Comparison of ENCODE assay signal across 13 cellular contexts in genomic region chr12:52063986-52064649, GRCh38. TPM values are rescaled to one million over a fixed set of nuclear protein-coding genes. Genes with fewer than 3 reads are reported as not detected.
DNase-seq lines count a peak whose midpoint lies in the region; ATAC-seq, FAIRE-seq and TF ChIP-seq lines count a peak whose summit lies in the region.
"Had no signal": no experiment of that assay in that cellular context is flagged by ENCODE, and none has a peak within 500 bp of the region (broad histone marks: within the 10 kb centered on the region; RNA-seq: fewer than 3 reads in every experiment).

No MANE protein-coding gene starts in this region.

- H3K27ac ChIP-seq in PC-9 (no peak overlapping the region), coronary artery (peak overlapping the region; percentile 71 to 86), HepG2 (ENCODE audit: extremely low read length, insufficient read depth, low read length) (no peak overlapping the region), temporal lobe (ENCODE audit: low read depth, low read length) (peak overlapping the region; percentile 97)

- BruUV-seq in PC-9 (replicated peaks; lab: Mats Ljungman, UMichigan) (TSS peak; percentile 71), HepG2 (replicated peaks; lab: Mats Ljungman, UMichigan) (no TSS peak)

- H3K27ac Mint-ChIP-seq in activated CD4-positive, alpha-beta T cell treated with anti-CD3 and anti-CD28 coated beads, Interleukin-2, amount 10 ng/mL, durations not matched to agents 24 days and 14 days = no peak overlapping the region

- H3K27me3 Mint-ChIP-seq in activated CD4-positive, alpha-beta T cell treated with anti-CD3 and anti-CD28 coated beads, Interleukin-2, amount 10 ng/mL, durations not matched to agents 24 days and 14 days = no peaks in the 10 kb centered on the region
- H3K27me3 Mint-ChIP-seq: IgD-negative memory B cell had no signal

- CTCF ChIA-PET in PC-9 (lab: Charles Lee) = interaction anchor here (0.5 to 0.9 kb wide), 3 partner anchors 20 to 39 kb away, joined by 3 to 9 read pairs (median 4); no protein-coding TSS in a partner anchor
- CTCF ChIA-PET in HepG2 (lab: Yijun Ruan, JAX; ENCODE audit: low intra/inter-chr PET ratio, low total read pairs) = no interaction called here

- no peaks in the 10 kb centered on the region for H3K9me2 ChIP-seq in PC-9 (ENCODE audit: insufficient read depth)

- H3K36me3 Mint-ChIP-seq in activated CD4-positive, alpha-beta T cell treated with anti-CD3 and anti-CD28 coated beads, Interleukin-2, amount 10 ng/mL, durations not matched to agents 24 days and 14 days (ENCODE audit: low read depth) = peaks cover 8% of the 10 kb centered on the region

- H3K4me3 ChIP-seq in PC-9 (no peak overlapping the region), coronary artery (peak overlapping the region; percentile 27), HepG2 (replicated peaks in 1 of 3; ENCODE audit: insufficient read depth in 1 of 3, low read depth in 2 of 3, low read length in 3 of 3) (no peak overlapping the region)

- no peaks in the 10 kb centered on the region for H4K20me1 ChIP-seq in PC-9 (ENCODE audit: insufficient read depth)
- H4K20me1 ChIP-seq in HepG2 (ENCODE audit: insufficient read depth, low read length) = no peaks in the 10 kb centered on the region

- H3K4me1 Mint-ChIP-seq in activated CD4-positive, alpha-beta T cell treated with anti-CD3 and anti-CD28 coated beads, Interleukin-2, amount 10 ng/mL, durations not matched to agents 24 days and 14 days = peaks cover 9% of the 10 kb centered on the region

- no peaks in the 10 kb centered on the region for H3K79me2 ChIP-seq in PC-9 (ENCODE audit: low read depth)
- H3K79me2 ChIP-seq in HepG2 (ENCODE audit: insufficient read depth, low read length) = no peaks in the 10 kb centered on the region

- no peak overlapping the region for H3K9ac ChIP-seq in HepG2 (ENCODE audit: insufficient read depth, low read depth, low read length)

- WGBS in HepG2 (ENCODE audit: low lambda C conversion rate) = 90% methylated on average over 10 of the region's 12 CpGs

- DNase-seq in PC-9 (peak in 1 of 2 experiments; percentile 52), coronary artery (ENCODE audit: low spot score) (peak; percentile 90), HepG2 (ENCODE audit: low spot score) (no peak)
- no peak for DNase-seq in activated CD4-positive, alpha-beta T cell treated with anti-CD3 and anti-CD28 coated beads, Interleukin-2, amount 10 ng/mL, durations not matched to agents 24 days and 14 days
- DNase-seq in activated CD4-positive, alpha-beta T cell treated with anti-CD3 and anti-CD28 coated beads for 48 hours = no peak
- no peak for DNase-seq in stimulated activated naive CD8-positive, alpha-beta T cell treated with anti-CD3 and anti-CD28 coated beads, Interleukin-15, Interleukin-2, amounts not matched to agents 100 U/mL and 50 U/mL, for 24 hours
- DNase-seq: effector CD4-positive, alpha-beta T cell; NCI-H446 treated with DMSO at 0.1 percent for 48 hours; stimulated activated CD4-positive, alpha-beta T cell treated with anti-CD3 and anti-CD28 coated beads, Interleukin-12 subunit alpha, Interleukin-12 subunit beta, amount 100 ng/mL, for 4 hours had no signal

- H3K9me3 ChIP-seq in PC-9 (ENCODE audit: insufficient read depth, low read depth) (no peaks in the 10 kb centered on the region), HepG2 (ENCODE audit: low read length) (no peaks in the 10 kb centered on the region)

- POLR2A ChIA-PET in PC-9 (lab: Charles Lee; ENCODE audit: unreplicated experiment) = interaction anchor here (0.5 to 0.6 kb wide), 2 partner anchors 401 to 781 kb away, joined by 3 to 14 read pairs; no protein-coding TSS in a partner anchor
- POLR2A ChIA-PET in HepG2 (lab: Yijun Ruan, JAX) = interaction anchor here (0.9 to 5.3 kb wide), 3 partner anchors 12 to 39 kb away, joined by 3 to 58 read pairs (median 4); partner anchors contain the start of gene NR4A1

- H3K36me3 ChIP-seq in PC-9 (ENCODE audit: low read depth) (no peaks in the 10 kb centered on the region), HepG2 (replicated peaks in 1 of 2; ENCODE audit: control insufficient read depth in 1 of 2, insufficient read depth in 2 of 2, low read length in 2 of 2) (0 out of 5 replicates have a peak, but pooled peaks cover 0 to 3% of the 10 kb centered on the region in 2 experiments)

- TF ChIP-seq POLR2A in HepG2 (IDR thresholded peaks at IDR 0.05; ENCODE audit: insufficient read depth in 1 of 2, low read depth in 2 of 2, low read length in 2 of 2) = no peak

- 0 out of 2 replicates have a peak, but pooled peaks cover 2% of the 10 kb centered on the region for H3K4me1 ChIP-seq in PC-9 (replicated peaks; ENCODE audit: insufficient read depth)
- H3K4me1 ChIP-seq in HepG2 (ENCODE audit: insufficient read depth, low read length) = peaks cover 64% of the 10 kb centered on the region

- H3F3A ChIP-seq in PC-9 (ENCODE audit: insufficient read depth, low read depth) = peaks cover 3% of the 10 kb centered on the region

- no peak for TF ChIP-seq CTCF in PC-9 (conservative IDR thresholded peaks at IDR 0.05)
- no peak for TF ChIP-seq CTCF in coronary artery (IDR thresholded peaks at IDR 0.05)
- no peak for TF ChIP-seq CTCF in HepG2 (CRISPR knock-in tag; IDR thresholded peaks at IDR 0.05)

- no peak overlapping the region for H3K4me3 Mint-ChIP-seq in activated CD4-positive, alpha-beta T cell treated with anti-CD3 and anti-CD28 coated beads, Interleukin-2, amount 10 ng/mL, durations not matched to agents 24 days and 14 days
- H3K4me3 Mint-ChIP-seq: IgD-negative memory B cell had no signal

- no peak for ATAC-seq in HepG2
- no peak for ATAC-seq in GM18907 (IDR thresholded peaks at IDR 0.05; ENCODE audit: unreplicated experiment)
- no peak for ATAC-seq in stimulated activated naive CD8-positive, alpha-beta T cell treated with anti-CD3 and anti-CD28 coated beads, Interleukin-15, Interleukin-2, amounts not matched to agents 100 U/mL and 50 U/mL, for 24 hours

- H3K27me3 ChIP-seq in PC-9 (ENCODE audit: insufficient read depth, low read depth) (peaks cover 6% of the 10 kb centered on the region; the same call in 1 of the 2 replicates), HepG2 (ENCODE audit: control insufficient read depth in 1 of 2, insufficient read depth in 2 of 2, low read length in 2 of 2) (no peaks in the 10 kb centered on the region; a peak in 1 of 5 replicates)

- intact Hi-C loops in PC-9 (cut with micrococcal nuclease; ENCODE audit: unreplicated experiment) = no loop called here
- intact Hi-C loops in HepG2 (cut with micrococcal nuclease; ENCODE audit: unreplicated experiment) = no loop called here
- intact Hi-C loops in activated CD4-positive, alpha-beta T cell treated with anti-CD3 and anti-CD28 coated beads, Interleukin-2, amount 10 ng/mL, durations not matched to agents 24 days and 14 days (cut with micrococcal nuclease) = no loop called here

- TF ChIP-seq EP300 in HepG2 (IDR thresholded peaks at IDR 0.05; ENCODE audit: low read depth in 2 of 2, low read length in 2 of 2) = no peak
- TF ChIP-seq EP300 in HepG2 (CRISPR knock-in tag; IDR thresholded peaks at IDR 0.05; ENCODE audit: borderline replicate concordance) = no peak

- in situ Hi-C loops in HepG2 (cut with HindIII; ENCODE audit: extremely low pct_ligation_motif_present, low pct_unique_long_range_greater_than_20kb) = no loop called here

- TF ChIP-seq RAD21 in HepG2 (CRISPR knock-in tag; IDR thresholded peaks at IDR 0.05) = no peak

- no peak overlapping the region for H2AFZ ChIP-seq in PC-9
- no peak overlapping the region for H2AFZ ChIP-seq in HepG2 (ENCODE audit: low read length)

- H3K4me2 ChIP-seq in PC-9 (no peak overlapping the region), HepG2 (ENCODE audit: low read depth, low read length) (no peak overlapping the region)

- FAIRE-seq in HepG2 (lab: Jason Lieb, UNC) = no peak

- no peaks in the 10 kb centered on the region for H3K9me3 Mint-ChIP-seq in activated CD4-positive, alpha-beta T cell treated with anti-CD3 and anti-CD28 coated beads, Interleukin-2, amount 10 ng/mL, durations not matched to agents 24 days and 14 days
- H3K9me3 Mint-ChIP-seq: IgD-negative memory B cell had no signal

RNA-seq across cellular contexts. Expression of gene ATG101, which starts 5.7 kb away (rescaled TPM):
- total RNA-seq in PC-9 (2021) (44.6 and 59.0 TPM in 2 replicates), HepG2 (2016; rRNA removed; fragmentation: Illumina TruSeq; extraction: Trizol) (66.7 and 67.7 TPM in 2 replicates), temporal lobe (15.0 TPM)
- total RNA-seq in HepG2 (2016; cell fraction: cytosol; rRNA removed; fragmentation: Illumina TruSeq; extraction: Trizol; ENCODE audit: low read depth) = 24.9 and 31.4 TPM in 2 replicates
- 67.1 and 68.7 TPM in 2 replicates for total RNA-seq in HepG2 (2016; cell fraction: insoluble cytoplasmic fraction; rRNA removed; fragmentation: Illumina TruSeq; extraction: Trizol)
- 38.8 and 52.9 TPM in 2 replicates for total RNA-seq in HepG2 (2016; cell fraction: membrane; rRNA removed; fragmentation: Illumina TruSeq; extraction: Trizol)
- total RNA-seq in HepG2 (2016; cell fraction: nucleus; rRNA removed; fragmentation: Illumina TruSeq; extraction: Trizol) = 31.7 and 32.7 TPM in 2 replicates
- polyA plus RNA-seq in HepG2 (2011; rRNA removed) = 58.2 and 60.2 TPM in 2 replicates
- 84.5 and 95.4 TPM in 2 replicates for polyA plus RNA-seq in HepG2 (2011; cell fraction: cytosol; rRNA removed)
- polyA plus RNA-seq in HepG2 (2011; cell fraction: nucleus; rRNA removed) = 55.3 and 57.9 TPM in 2 replicates
- 27.2 and 33.1 TPM in 2 replicates for polyA plus RNA-seq in HepG2 (2012)
- 16.9 and 28.4 TPM in 2 replicates for polyA plus RNA-seq in HepG2 (2016; cell fraction: cytosol; fragmentation: Illumina TruSeq; extraction: Trizol; ENCODE audit: low read depth)
- polyA plus RNA-seq in HepG2 (2016; cell fraction: insoluble cytoplasmic fraction; fragmentation: Illumina TruSeq; extraction: Trizol; ENCODE audit: low read depth) = 57.3 and 61.7 TPM in 2 replicates
- polyA plus RNA-seq in HepG2 (2016; cell fraction: membrane; fragmentation: Illumina TruSeq; extraction: Trizol; ENCODE audit: low read depth) = 24.0 and 35.4 TPM in 2 replicates
- 51.5 and 54.0 TPM in 2 replicates for polyA plus RNA-seq in HepG2 (2016; cell fraction: nucleus; fragmentation: Illumina TruSeq; extraction: Trizol; ENCODE audit: insufficient read depth, low read depth)
- polyA minus RNA-seq in HepG2 (2011; rRNA and poly(A)+ RNA removed; ENCODE audit: low replicate concordance) = 106 and 147 TPM in 2 replicates
- polyA minus RNA-seq in HepG2 (2011; cell fraction: cytosol; rRNA and poly(A)+ RNA removed) = 15.6 and 16.2 TPM in 2 replicates
- polyA minus RNA-seq in HepG2 (2011; cell fraction: nucleus; rRNA and poly(A)+ RNA removed) = 12.8 and 16.7 TPM in 2 replicates
- total RNA-seq in activated CD4-positive, alpha-beta T cell treated with anti-CD3 and anti-CD28 coated beads, Interleukin-2, amount 10 ng/mL, durations not matched to agents 24 days and 14 days = 51.2 and 61.4 TPM in 2 replicates

RNA-seq across cellular contexts. Expression of gene NR4A1, which starts 12.9 kb away (rescaled TPM):
- 6.5 and 13.4 TPM in 2 replicates for total RNA-seq in PC-9 (2021)
- total RNA-seq in HepG2 (2016; rRNA removed; fragmentation: Illumina TruSeq; extraction: Trizol) = 4.6 and 5.7 TPM in 2 replicates
- total RNA-seq in HepG2 (2016; cell fraction: cytosol; rRNA removed; fragmentation: Illumina TruSeq; extraction: Trizol; ENCODE audit: low read depth) = 8.4 and 9.3 TPM in 2 replicates
- total RNA-seq in HepG2 (2016; cell fraction: insoluble cytoplasmic fraction; rRNA removed; fragmentation: Illumina TruSeq; extraction: Trizol) = 3.8 and 7.6 TPM in 2 replicates
- total RNA-seq in HepG2 (2016; cell fraction: membrane; rRNA removed; fragmentation: Illumina TruSeq; extraction: Trizol) = 5.8 and 6.3 TPM in 2 replicates
- total RNA-seq in HepG2 (2016; cell fraction: nucleus; rRNA removed; fragmentation: Illumina TruSeq; extraction: Trizol) = 8.9 and 10.0 TPM in 2 replicates
- polyA plus RNA-seq in HepG2 (2011; rRNA removed) = 15.2 and 16.5 TPM in 2 replicates
- 7.6 and 13.1 TPM in 2 replicates for polyA plus RNA-seq in HepG2 (2011; cell fraction: cytosol; rRNA removed)
- polyA plus RNA-seq in HepG2 (2011; cell fraction: nucleus; rRNA removed) = 26.2 and 46.7 TPM in 2 replicates
- polyA plus RNA-seq in HepG2 (2012) = 6.4 and 16.5 TPM in 2 replicates
- polyA plus RNA-seq in HepG2 (2016; cell fraction: cytosol; fragmentation: Illumina TruSeq; extraction: Trizol; ENCODE audit: low read depth) = 1.6 and 1.7 TPM in 2 replicates
- 5.3 and 8.6 TPM in 2 replicates for polyA plus RNA-seq in HepG2 (2016; cell fraction: insoluble cytoplasmic fraction; fragmentation: Illumina TruSeq; extraction: Trizol; ENCODE audit: low read depth)
- polyA plus RNA-seq in HepG2 (2016; cell fraction: membrane; fragmentation: Illumina TruSeq; extraction: Trizol; ENCODE audit: low read depth) = 3.4 and 3.9 TPM in 2 replicates
- 22.7 TPM in 2 replicates for polyA plus RNA-seq in HepG2 (2016; cell fraction: nucleus; fragmentation: Illumina TruSeq; extraction: Trizol; ENCODE audit: insufficient read depth, low read depth)
- 28.6 and 56.6 TPM in 2 replicates for polyA minus RNA-seq in HepG2 (2011; rRNA and poly(A)+ RNA removed; ENCODE audit: low replicate concordance)
- 10.8 and 14.1 TPM in 2 replicates for polyA minus RNA-seq in HepG2 (2011; cell fraction: cytosol; rRNA and poly(A)+ RNA removed)
- 11.8 and 13.0 TPM in 2 replicates for polyA minus RNA-seq in HepG2 (2011; cell fraction: nucleus; rRNA and poly(A)+ RNA removed)
- total RNA-seq in temporal lobe = 10.1 TPM
- total RNA-seq in activated CD4-positive, alpha-beta T cell treated with anti-CD3 and anti-CD28 coated beads, Interleukin-2, amount 10 ng/mL, durations not matched to agents 24 days and 14 days = 55.0 and 57.7 TPM in 2 replicates

RNA-seq across cellular contexts. Expression of gene SMIM41, which starts 15.4 kb away (rescaled TPM):
- total RNA-seq in PC-9 (2021) = 0.28 TPM in 1 of 2 replicates, not detected in the other
- total RNA-seq in HepG2 (2016; rRNA removed; fragmentation: Illumina TruSeq; extraction: Trizol) = not detected in 2 replicates
- total RNA-seq in HepG2 (2016; cell fraction: cytosol; rRNA removed; fragmentation: Illumina TruSeq; extraction: Trizol; ENCODE audit: low read depth) = not detected in 2 replicates
- total RNA-seq in HepG2 (2016; cell fraction: insoluble cytoplasmic fraction; rRNA removed; fragmentation: Illumina TruSeq; extraction: Trizol) = not detected in 2 replicates
- not detected in 2 replicates for total RNA-seq in HepG2 (2016; cell fraction: membrane; rRNA removed; fragmentation: Illumina TruSeq; extraction: Trizol)
- total RNA-seq in HepG2 (2016; cell fraction: nucleus; rRNA removed; fragmentation: Illumina TruSeq; extraction: Trizol) = not detected in 2 replicates
- 0.07 TPM in 1 of 2 replicates, not detected in the other for polyA plus RNA-seq in HepG2 (2011; rRNA removed)
- polyA plus RNA-seq in HepG2 (2011; cell fraction: cytosol; rRNA removed) = not detected in 2 replicates
- polyA plus RNA-seq in HepG2 (2011; cell fraction: nucleus; rRNA removed) = not detected in 2 replicates
- not detected in 2 replicates for polyA plus RNA-seq in HepG2 (2012)
- not detected in 2 replicates for polyA plus RNA-seq in HepG2 (2016; cell fraction: cytosol; fragmentation: Illumina TruSeq; extraction: Trizol; ENCODE audit: low read depth)
- not detected in 2 replicates for polyA plus RNA-seq in HepG2 (2016; cell fraction: insoluble cytoplasmic fraction; fragmentation: Illumina TruSeq; extraction: Trizol; ENCODE audit: low read depth)
- polyA plus RNA-seq in HepG2 (2016; cell fraction: membrane; fragmentation: Illumina TruSeq; extraction: Trizol; ENCODE audit: low read depth) = not detected in 2 replicates
- polyA plus RNA-seq in HepG2 (2016; cell fraction: nucleus; fragmentation: Illumina TruSeq; extraction: Trizol; ENCODE audit: insufficient read depth, low read depth) = not detected in 2 replicates
- not detected in 2 replicates for polyA minus RNA-seq in HepG2 (2011; rRNA and poly(A)+ RNA removed; ENCODE audit: low replicate concordance)
- polyA minus RNA-seq in HepG2 (2011; cell fraction: cytosol; rRNA and poly(A)+ RNA removed) = not detected in 2 replicates
- polyA minus RNA-seq in HepG2 (2011; cell fraction: nucleus; rRNA and poly(A)+ RNA removed) = 0.39 TPM in 1 of 2 replicates, not detected in the other
- total RNA-seq in temporal lobe = not detected
- 0.19 TPM in 1 of 2 replicates, not detected in the other for total RNA-seq in activated CD4-positive, alpha-beta T cell treated with anti-CD3 and anti-CD28 coated beads, Interleukin-2, amount 10 ng/mL, durations not matched to agents 24 days and 14 days
- total RNA-seq: subcutaneous adipose tissue had no signal
- polyA plus RNA-seq: IgD-negative memory B cell had no signal

RNA-seq across cellular contexts. Expression of gene TAMALIN, which starts 57.4 kb away (rescaled TPM):
- 0.50 TPM in 1 of 2 replicates, not detected in the other for total RNA-seq in PC-9 (2021)
- total RNA-seq in HepG2 (2016; rRNA removed; fragmentation: Illumina TruSeq; extraction: Trizol) = 7.2 and 10.9 TPM in 2 replicates
- 3.8 and 3.9 TPM in 2 replicates for total RNA-seq in HepG2 (2016; cell fraction: cytosol; rRNA removed; fragmentation: Illumina TruSeq; extraction: Trizol; ENCODE audit: low read depth)
- total RNA-seq in HepG2 (2016; cell fraction: insoluble cytoplasmic fraction; rRNA removed; fragmentation: Illumina TruSeq; extraction: Trizol) = 5.9 and 12.2 TPM in 2 replicates
- total RNA-seq in HepG2 (2016; cell fraction: membrane; rRNA removed; fragmentation: Illumina TruSeq; extraction: Trizol) = 6.3 and 7.1 TPM in 2 replicates
- total RNA-seq in HepG2 (2016; cell fraction: nucleus; rRNA removed; fragmentation: Illumina TruSeq; extraction: Trizol) = 8.6 and 10.4 TPM in 2 replicates
- polyA plus RNA-seq in HepG2 (2011; rRNA removed) = 2.9 and 4.5 TPM in 2 replicates
- 3.7 and 3.8 TPM in 2 replicates for polyA plus RNA-seq in HepG2 (2011; cell fraction: cytosol; rRNA removed)
- 7.5 and 12.9 TPM in 2 replicates for polyA plus RNA-seq in HepG2 (2011; cell fraction: nucleus; rRNA removed)
- polyA plus RNA-seq in HepG2 (2012) = 3.6 and 4.0 TPM in 2 replicates
- 0.84 and 1.5 TPM in 2 replicates for polyA plus RNA-seq in HepG2 (2016; cell fraction: cytosol; fragmentation: Illumina TruSeq; extraction: Trizol; ENCODE audit: low read depth)
- 5.5 TPM in 2 replicates for polyA plus RNA-seq in HepG2 (2016; cell fraction: insoluble cytoplasmic fraction; fragmentation: Illumina TruSeq; extraction: Trizol; ENCODE audit: low read depth)
- 2.0 and 2.7 TPM in 2 replicates for polyA plus RNA-seq in HepG2 (2016; cell fraction: membrane; fragmentation: Illumina TruSeq; extraction: Trizol; ENCODE audit: low read depth)
- 17.1 and 20.1 TPM in 2 replicates for polyA plus RNA-seq in HepG2 (2016; cell fraction: nucleus; fragmentation: Illumina TruSeq; extraction: Trizol; ENCODE audit: insufficient read depth, low read depth)
- polyA minus RNA-seq in HepG2 (2011; rRNA and poly(A)+ RNA removed; ENCODE audit: low replicate concordance) = 0.21 and 6.7 TPM in 2 replicates
- polyA minus RNA-seq in HepG2 (2011; cell fraction: cytosol; rRNA and poly(A)+ RNA removed) = 1.3 and 2.7 TPM in 2 replicates
- 4.9 and 8.2 TPM in 2 replicates for polyA minus RNA-seq in HepG2 (2011; cell fraction: nucleus; rRNA and poly(A)+ RNA removed)
- total RNA-seq in temporal lobe = 1.5 TPM
- total RNA-seq in activated CD4-positive, alpha-beta T cell treated with anti-CD3 and anti-CD28 coated beads, Interleukin-2, amount 10 ng/mL, durations not matched to agents 24 days and 14 days = 10.4 and 12.4 TPM in 2 replicates

Comparison
In these comparisons a context has a peak if more than half of its experiments do, and no peak if none do; other contexts are left out.
1. H3K27ac ChIP-seq: peak in coronary artery (2 of 2) and temporal lobe (single experiment); none in PC-9 (single experiment) and HepG2 (single experiment).